Comparison of ENCODE assay signal across 1 cellular context in genomic region chr5:173274771-173275170, GRCh38.
"Had no signal": no experiment of that assay in that cellular context is flagged by ENCODE, and none has a peak within 500 bp of the region (broad histone marks: within the 10 kb centered on the region; RNA-seq: fewer than 3 reads in every experiment).

No MANE protein-coding gene starts in this region.

- H3K4me3 ChIP-seq: GM12878 had no signal

- ATAC-seq: GM12878 had no signal
